ENCODE assay signal across 33 cellular contexts in the genomic region with DNA sequence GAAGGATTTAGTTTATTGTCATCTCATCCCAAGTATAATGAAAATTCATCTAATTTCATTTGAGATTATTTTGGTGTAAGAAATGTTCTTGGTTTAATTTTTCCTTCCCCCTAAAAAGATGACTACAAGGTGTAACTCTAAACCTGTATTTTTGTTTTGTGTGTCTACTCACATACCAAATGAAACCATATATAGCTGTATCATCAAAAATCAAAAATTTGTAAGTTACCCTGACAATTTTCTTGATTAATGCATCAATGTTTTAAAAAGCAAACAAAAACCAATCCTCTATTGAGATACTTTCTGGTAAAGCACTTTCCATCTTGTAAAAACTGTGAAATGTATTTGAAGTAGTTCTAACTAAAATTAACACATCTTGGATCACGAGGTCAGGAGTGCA. TPM values are rescaled to one million over a fixed set of nuclear protein-coding genes. Genes with fewer than 3 reads are reported as not detected.
"Had no signal": no experiment of that assay in that cellular context is flagged by ENCODE, and none has a peak within 500 bp of the region (broad histone marks: within the 10 kb centered on the region; RNA-seq: fewer than 3 reads in every experiment).

No MANE protein-coding gene starts in this region.

- H3K9me3 ChIP-seq: ascending aorta, colonic mucosa had no signal

- H3K27ac ChIP-seq: ascending aorta, cardiac muscle cell, colonic mucosa, WERI-Rb-1 had no signal

- H3K4me1 ChIP-seq: ascending aorta, colonic mucosa had no signal

- FAIRE-seq: bronchial epithelial cell had no signal

- H3K4me3 ChIP-seq: ascending aorta, cardiac muscle cell, colonic mucosa had no signal

- H3K36me3 ChIP-seq: ascending aorta, cardiac muscle cell, colonic mucosa had no signal

- ATAC-seq: activated CD4-positive, alpha-beta T cell treated with anti-CD3 and anti-CD28 coated beads for 36 hours; activated CD4-positive, CD25-positive, alpha-beta regulatory T cell treated with anti-CD3 and anti-CD28 coated beads, Interleukin-2, amount 50 U/mL, for 24 hours; activated CD8-positive, alpha-beta memory T cell treated with anti-CD3 and anti-CD28 coated beads, Interleukin-2, amount 10 ng/mL, durations not matched to agents 7 days and 5 days; activated CD8-positive, alpha-beta T cell treated with anti-CD3 and anti-CD28 coated beads, Interleukin-2, amount 10 ng/mL, durations not matched to agents 7 days and 5 days; activated naive CD8-positive, alpha-beta T cell treated with anti-CD3 and anti-CD28 coated beads, Interleukin-2, amount 50 U/mL, for 24 hours; WTC11 had no signal

- H3K27me3 ChIP-seq: ascending aorta, cardiac muscle cell, colonic mucosa had no signal

- DNase-seq: activated CD4-positive, alpha-beta memory T cell treated with anti-CD3 and anti-CD28 coated beads, Interleukin-2, amount 10 ng/mL, durations not matched to agents 7 days and 5 days; activated CD4-positive, alpha-beta T cell treated with anti-CD3 and anti-CD28 coated beads for 1 hour; activated CD4-positive, alpha-beta T cell treated with anti-CD3 and anti-CD28 coated beads for 36 hours; activated CD4-positive, alpha-beta T cell treated with anti-CD3 and anti-CD28 coated beads for 48 hours; activated CD4-positive, alpha-beta T cell treated with anti-CD3 and anti-CD28 coated beads, Interleukin-2, amount 10 ng/mL, durations not matched to agents 7 days and 5 days; activated CD4-positive, alpha-beta T cell treated with anti-CD3 and anti-CD28 coated beads, Interleukin-2, amount 50 U/mL, for 48 hours; activated CD4-positive, CD25-positive, alpha-beta regulatory T cell; activated CD8-positive, alpha-beta memory T cell treated with anti-CD3 and anti-CD28 coated beads for 24 hours; activated CD8-positive, alpha-beta memory T cell treated with anti-CD3 and anti-CD28 coated beads, Interleukin-2, amount 10 ng/mL, durations not matched to agents 7 days and 5 days; activated CD8-positive, alpha-beta memory T cell treated with anti-CD3 and anti-CD28 coated beads, Interleukin-2, amount 50 U/mL, for 48 hours; activated CD8-positive, alpha-beta T cell treated with anti-CD3 and anti-CD28 coated beads, Interleukin-2, amount 10 ng/mL, durations not matched to agents 7 days and 5 days; activated effector memory CD4-positive, alpha-beta T cell treated with Interleukin-2 at 50 U/mL for 16 hours; activated gamma-delta T cell; activated naive CD4-positive, alpha-beta T cell treated with anti-CD3 and anti-CD28 coated beads, Interleukin-2, amount 10 ng/mL, durations not matched to agents 7 days and 5 days; activated naive CD4-positive, alpha-beta T cell treated with Interleukin-2 at 50 U/mL for 16 hours; activated naive CD8-positive, alpha-beta T cell treated with anti-CD3 and anti-CD28 coated beads, Interleukin-2, amount 10 ng/mL, durations not matched to agents 7 days and 5 days; activated naive CD8-positive, alpha-beta T cell treated with anti-CD3 and anti-CD28 coated beads, Interleukin-2, amount 50 U/mL, for 24 hours; activated T-cell treated with anti-CD3 and anti-CD28 coated beads, Interleukin-2, amount 50 U/mL, for 24 hours; activated T-cell treated with anti-CD3 and anti-CD28 coated beads, Interleukin-2, amount 50 U/mL, for 48 hours; amygdala; anterior cingulate cortex; caudate nucleus; cerebellar nuclear complex; colonic mucosa; T-helper 2 cell; T-helper 9 cell; WERI-Rb-1 had no signal

RNA-seq across cellular contexts. Expression of a gene that starts 43.4 kb away (rescaled TPM):
- total RNA-seq: activated CD4-positive, alpha-beta memory T cell treated with anti-CD3 and anti-CD28 coated beads, Interleukin-2, amount 10 ng/mL, durations not matched to agents 7 days and 5 days; activated CD8-positive, alpha-beta memory T cell treated with anti-CD3 and anti-CD28 coated beads, Interleukin-2, amount 10 ng/mL, durations not matched to agents 7 days and 5 days; activated CD8-positive, alpha-beta T cell treated with anti-CD3 and anti-CD28 coated beads, Interleukin-2, amount 10 ng/mL, durations not matched to agents 7 days and 5 days; ascending aorta; bronchial epithelial cell; cardiac muscle cell; chondrocyte; WTC11 had no signal
- polyA plus RNA-seq: cardiac muscle cell had no signal
